ENCODE assay signal across 33 cellular contexts in the genomic region with DNA sequence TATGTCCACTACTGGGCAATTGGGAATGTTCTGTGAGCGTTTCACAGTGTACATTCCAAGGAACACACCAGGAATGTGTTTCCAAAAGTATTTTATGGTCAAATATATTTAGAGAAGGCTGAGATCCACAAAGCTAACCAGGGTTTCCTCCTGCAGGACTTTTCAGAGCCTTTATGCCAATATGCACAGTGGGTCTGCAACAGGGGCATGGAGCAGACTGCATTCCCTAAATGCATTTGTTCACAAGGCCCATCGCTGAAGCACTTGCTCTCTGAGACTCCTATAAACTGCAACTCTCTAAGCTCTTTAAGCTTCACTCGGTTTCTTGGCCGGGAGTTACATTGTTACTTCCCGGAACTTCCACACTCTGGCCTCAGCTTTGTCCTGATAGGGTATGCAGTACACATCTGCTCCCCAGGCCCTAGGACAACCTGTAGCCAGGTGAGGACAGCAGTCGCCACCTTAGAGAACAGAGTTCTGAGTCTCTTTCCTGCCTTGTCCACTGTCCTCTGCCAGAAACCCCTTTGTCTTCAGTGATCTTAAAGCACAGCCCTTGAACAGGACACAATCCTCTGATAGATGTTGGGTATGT. TPM values are rescaled to one million over a fixed set of nuclear protein-coding genes. Genes with fewer than 3 reads are reported as not detected.
"Had no signal": no experiment of that assay in that cellular context is flagged by ENCODE, and none has a peak within 500 bp of the region (broad histone marks: within the 10 kb centered on the region; RNA-seq: fewer than 3 reads in every experiment).

No MANE protein-coding gene starts in this region.

- ATAC-seq: activated CD8-positive, alpha-beta T cell treated with anti-CD3 and anti-CD28 coated beads for 36 hours; activated T-cell treated with anti-CD3 and anti-CD28 coated beads, Interleukin-2, amount 50 U/mL, for 72 hours; activated T-helper 17 cell treated with anti-CD3 and anti-CD28 coated beads, Interleukin-2, amount 50 U/mL, for 72 hours had no signal

- H3K27ac ChIP-seq: ascending aorta, cardiac muscle cell, SJSA1 had no signal

- H3K9me3 ChIP-seq: ascending aorta, SJSA1, SK-N-SH had no signal

- DNase-seq: activated CD4-positive, alpha-beta T cell treated with anti-CD3 and anti-CD28 coated beads, Interleukin-2, amount 10 ng/mL, durations not matched to agents 24 days and 14 days; activated CD4-positive, alpha-beta T cell treated with anti-CD3 and anti-CD28 coated beads, Interleukin-2, amount 50 U/mL, for 4 hours; activated CD8-positive, alpha-beta T cell treated with anti-CD3 and anti-CD28 coated beads for 36 hours; activated effector memory CD4-positive, alpha-beta T cell treated with anti-CD3 and anti-CD28 coated beads, Interleukin-2, amount 50 U/mL, for 16 hours; activated naive CD4-positive, alpha-beta T cell treated with Interleukin-2 at 50 U/mL for 16 hours; activated naive CD8-positive, alpha-beta T cell treated with anti-CD3 and anti-CD28 coated beads, Interleukin-2, amount 10 ng/mL, durations not matched to agents 7 days and 5 days; activated T-cell treated with anti-CD3 and anti-CD28 coated beads, Interleukin-2, amount 50 U/mL, for 1 hour; activated T-cell treated with anti-CD3 and anti-CD28 coated beads, Interleukin-2, amount 50 U/mL, for 72 hours; amygdala; NCI-H1048; NCI-H1105 treated with DMSO at 0.1 percent for 48 hours; NCI-H1436; NCI-H187; NCI-H2029 treated with DMSO at 0.1 percent for 48 hours; NCI-H2107; NCI-H2171; NCI-H446; NCI-H510A treated with DMSO at 0.1 percent for 48 hours; NCI-H526 treated with DMSO at 0.1 percent for 48 hours; NCI-H774; SHP77 treated with DMSO at 0.1 percent for 48 hours; SK-N-SH had no signal

- H3K9me3 Mint-ChIP-seq: activated CD4-positive, alpha-beta T cell treated with anti-CD3 and anti-CD28 coated beads, Interleukin-2, amount 10 ng/mL, durations not matched to agents 24 days and 14 days; activated CD8-positive, alpha-beta T cell treated with anti-CD3 and anti-CD28 coated beads for 36 hours; activated naive CD4-positive, alpha-beta T cell treated with anti-CD3 and anti-CD28 coated beads, Interleukin-2, amount 50 U/mL, for 24 hours; activated naive CD8-positive, alpha-beta T cell treated with anti-CD3 and anti-CD28 coated beads, Interleukin-2, amount 10 ng/mL, durations not matched to agents 7 days and 5 days; activated T-cell treated with anti-CD3 and anti-CD28 coated beads, Interleukin-2, amount 50 U/mL, for 72 hours; activated T-helper 17 cell treated with anti-CD3 and anti-CD28 coated beads, Interleukin-2, amount 50 U/mL, for 72 hours; central memory CD8-positive, alpha-beta T cell; T-helper 1 cell treated with Interleukin-12 subunit alpha and Interleukin-12 subunit beta and Interleukin-4 antibody, amounts not matched to agents 30 μg/mL and 1 μg/mL, for 36 hours; T-helper 2 cell treated with Interferon-gamma antibody and Interleukin-4, amounts not matched to agents 5 μg/mL and 100 μg/mL, for 36 hours had no signal

- H3K27me3 ChIP-seq: ascending aorta, cardiac muscle cell had no signal

- H3K4me1 Mint-ChIP-seq: activated CD4-positive, alpha-beta T cell treated with anti-CD3 and anti-CD28 coated beads, Interleukin-2, amount 10 ng/mL, durations not matched to agents 24 days and 14 days; activated naive CD4-positive, alpha-beta T cell treated with anti-CD3 and anti-CD28 coated beads, Interleukin-2, amount 50 U/mL, for 24 hours; activated naive CD8-positive, alpha-beta T cell treated with anti-CD3 and anti-CD28 coated beads, Interleukin-2, amount 10 ng/mL, durations not matched to agents 7 days and 5 days; activated T-helper 17 cell treated with anti-CD3 and anti-CD28 coated beads, Interleukin-2, amount 50 U/mL, for 72 hours; central memory CD8-positive, alpha-beta T cell had no signal

- H3K27me3 Mint-ChIP-seq: activated CD4-positive, alpha-beta T cell treated with anti-CD3 and anti-CD28 coated beads, Interleukin-2, amount 10 ng/mL, durations not matched to agents 24 days and 14 days; activated CD8-positive, alpha-beta T cell treated with anti-CD3 and anti-CD28 coated beads for 36 hours; activated naive CD4-positive, alpha-beta T cell treated with anti-CD3 and anti-CD28 coated beads, Interleukin-2, amount 50 U/mL, for 24 hours; activated T-helper 17 cell treated with anti-CD3 and anti-CD28 coated beads, Interleukin-2, amount 50 U/mL, for 72 hours; central memory CD8-positive, alpha-beta T cell had no signal

- H3K9ac ChIP-seq: SK-N-SH had no signal

- H3K4me2 ChIP-seq: SK-N-SH had no signal

- H3K4me3 ChIP-seq: ascending aorta, cardiac muscle cell, SJSA1 had no signal

- H3K4me3 Mint-ChIP-seq: activated CD4-positive, alpha-beta T cell treated with anti-CD3 and anti-CD28 coated beads, Interleukin-2, amount 10 ng/mL, durations not matched to agents 24 days and 14 days; activated CD8-positive, alpha-beta T cell treated with anti-CD3 and anti-CD28 coated beads for 36 hours; activated naive CD4-positive, alpha-beta T cell treated with anti-CD3 and anti-CD28 coated beads, Interleukin-2, amount 50 U/mL, for 24 hours; activated naive CD8-positive, alpha-beta T cell treated with anti-CD3 and anti-CD28 coated beads, Interleukin-2, amount 10 ng/mL, durations not matched to agents 7 days and 5 days; activated T-cell treated with anti-CD3 and anti-CD28 coated beads, Interleukin-2, amount 50 U/mL, for 72 hours; activated T-helper 17 cell treated with anti-CD3 and anti-CD28 coated beads, Interleukin-2, amount 50 U/mL, for 72 hours; central memory CD8-positive, alpha-beta T cell; T-helper 1 cell treated with Interleukin-12 subunit alpha and Interleukin-12 subunit beta and Interleukin-4 antibody, amounts not matched to agents 30 μg/mL and 1 μg/mL, for 36 hours; T-helper 2 cell treated with Interferon-gamma antibody and Interleukin-4, amounts not matched to agents 5 μg/mL and 100 μg/mL, for 36 hours had no signal

- H3K4me1 ChIP-seq: ascending aorta, SJSA1 had no signal

- H3K36me3 ChIP-seq: ascending aorta, cardiac muscle cell, SJSA1 had no signal

- H3K27ac Mint-ChIP-seq: activated CD4-positive, alpha-beta T cell treated with anti-CD3 and anti-CD28 coated beads, Interleukin-2, amount 10 ng/mL, durations not matched to agents 24 days and 14 days; activated CD8-positive, alpha-beta T cell treated with anti-CD3 and anti-CD28 coated beads for 36 hours; activated naive CD4-positive, alpha-beta T cell treated with anti-CD3 and anti-CD28 coated beads, Interleukin-2, amount 50 U/mL, for 24 hours; activated naive CD8-positive, alpha-beta T cell treated with anti-CD3 and anti-CD28 coated beads, Interleukin-2, amount 10 ng/mL, durations not matched to agents 7 days and 5 days; activated T-cell treated with anti-CD3 and anti-CD28 coated beads, Interleukin-2, amount 50 U/mL, for 72 hours; activated T-helper 17 cell treated with anti-CD3 and anti-CD28 coated beads, Interleukin-2, amount 50 U/mL, for 72 hours; T-helper 1 cell treated with Interleukin-12 subunit alpha and Interleukin-12 subunit beta and Interleukin-4 antibody, amounts not matched to agents 30 μg/mL and 1 μg/mL, for 36 hours; T-helper 2 cell treated with Interferon-gamma antibody and Interleukin-4, amounts not matched to agents 5 μg/mL and 100 μg/mL, for 36 hours had no signal

- H3K36me3 Mint-ChIP-seq: activated naive CD4-positive, alpha-beta T cell treated with anti-CD3 and anti-CD28 coated beads, Interleukin-2, amount 50 U/mL, for 24 hours; activated naive CD8-positive, alpha-beta T cell treated with anti-CD3 and anti-CD28 coated beads, Interleukin-2, amount 10 ng/mL, durations not matched to agents 7 days and 5 days had no signal

RNA-seq across cellular contexts. Expression of gene FBN3, which starts 33.5 kb away (rescaled TPM):
- total RNA-seq: activated CD4-positive, alpha-beta T cell treated with anti-CD3 and anti-CD28 coated beads, Interleukin-2, amount 10 ng/mL, durations not matched to agents 24 days and 14 days; activated CD8-positive, alpha-beta memory T cell treated with anti-CD3 and anti-CD28 coated beads for 36 hours; activated T-cell treated with anti-CD3 and anti-CD28 coated beads, Interleukin-2, amount 50 U/mL, for 72 hours; ascending aorta; M059J; RPMI7951; SJSA1 had no signal
- polyA plus RNA-seq: SK-N-SH had no signal
